ENCODE assay signal across 2 cellular contexts in genomic region chr4:52917836-52918235, GRCh38.
TF ChIP-seq lines count a peak whose summit lies in the region.

No MANE protein-coding gene starts in this region.

TF ChIP-seq in WTC11, 78 proteins besides CTCF, POLR2A, EP300 and RAD21:
- TF ChIP-seq USF2 (CRISPR knock-in tag; IDR thresholded peaks at IDR 0.05) (0 out of 2 replicates have a peak, but pooled peaks have one; percentile 29), ZNF219 (CRISPR knock-in tag; IDR thresholded peaks at IDR 0.05; ENCODE audit: borderline replicate concordance) (no peak)

TF ChIP-seq in H1, 55 proteins besides CTCF, POLR2A, EP300 and RAD21:
- TF ChIP-seq MAFK (IDR thresholded peaks at IDR 0.05; ENCODE audit: low read depth, low read length) (no peak), GABPA (IDR thresholded peaks at IDR 0.05; ENCODE audit: borderline replicate concordance, insufficient read depth, low read length) (no peak), NANOG (IDR thresholded peaks at IDR 0.05; ENCODE audit: insufficient read depth, low read depth, low read length, poor library complexity, severe bottlenecking) (no peak), TEAD4 (IDR thresholded peaks at IDR 0.05; ENCODE audit: low read depth, low read length) (no peak), CHD2 (IDR thresholded peaks at IDR 0.05; ENCODE audit: low read length) (no peak), RXRA (IDR thresholded peaks at IDR 0.05; ENCODE audit: insufficient read depth, low read depth, low read length) (no peak), ATF2 (IDR thresholded peaks at IDR 0.05; ENCODE audit: low read length) (no peak), TAF7 (optimal IDR thresholded peaks at IDR 0.05; ENCODE audit: borderline replicate concordance, low read depth, low read length) (no peak), KDM4A (IDR thresholded peaks at IDR 0.05; ENCODE audit: low read depth, low read length, severe bottlenecking) (no peak), BRCA1 (IDR thresholded peaks at IDR 0.05; ENCODE audit: low read depth, low read length) (no peak), CHD7 (IDR thresholded peaks at IDR 0.05; ENCODE audit: insufficient replicate concordance, low read length) (no peak), SRF (IDR thresholded peaks at IDR 0.05; ENCODE audit: low read depth, low read length) (no peak), EZH2 (IDR thresholded peaks at IDR 0.05; ENCODE audit: low read depth, low read length, severe bottlenecking) (no peak), KDM1A (IDR thresholded peaks at IDR 0.05; ENCODE audit: borderline replicate concordance, low read length) (no peak)
